ENCODE assay signal across 29 cellular contexts in genomic region chr11:25039165-25039564, GRCh38.
"Had no signal": no experiment of that assay in that cellular context is flagged by ENCODE, and none has a peak within 500 bp of the region (broad histone marks: within the 10 kb centered on the region; RNA-seq: fewer than 3 reads in every experiment).

No MANE protein-coding gene starts in this region.

- H3K4me1 ChIP-seq: body of pancreas, esophagus muscularis mucosa, gastroesophageal sphincter had no signal

- H3K27ac ChIP-seq: body of pancreas, esophagus muscularis mucosa, gastroesophageal sphincter, WERI-Rb-1 had no signal

- ATAC-seq: activated CD4-positive, CD25-positive, alpha-beta regulatory T cell treated with anti-CD3 and anti-CD28 coated beads, Interleukin-2, amount 50 U/mL, for 24 hours; activated CD8-positive, alpha-beta T cell treated with anti-CD3 and anti-CD28 coated beads for 36 hours; activated T-cell treated with anti-CD3 and anti-CD28 coated beads, Interleukin-2, amount 50 U/mL, for 4 hours; activated T-helper 17 cell treated with anti-CD3 and anti-CD28 coated beads, Interleukin-2, amount 50 U/mL, for 72 hours; body of pancreas; effector memory CD8-positive, alpha-beta T cell; gastroesophageal sphincter; T-helper 17 cell had no signal

- H3K36me3 ChIP-seq: esophagus muscularis mucosa, gastroesophageal sphincter, WERI-Rb-1 had no signal

- H3K27me3 ChIP-seq: body of pancreas, esophagus muscularis mucosa, gastroesophageal sphincter had no signal

- H3K4me3 ChIP-seq: body of pancreas, esophagus muscularis mucosa, gastroesophageal sphincter had no signal

- DNase-seq: activated B cell treated with CpG ODN at 0.5 μM for 24 hours; activated CD4-positive, alpha-beta T cell treated with anti-CD3 and anti-CD28 coated beads for 48 hours; activated CD4-positive, alpha-beta T cell treated with anti-CD3 and anti-CD28 coated beads, Interleukin-2, amount 50 U/mL, for 1 hour; activated CD4-positive, alpha-beta T cell treated with anti-CD3 and anti-CD28 coated beads, Interleukin-2, amount 50 U/mL, for 48 hours; activated CD8-positive, alpha-beta memory T cell treated with anti-CD3 and anti-CD28 coated beads for 24 hours; activated CD8-positive, alpha-beta T cell treated with anti-CD3 and anti-CD28 coated beads for 36 hours; activated effector memory CD4-positive, alpha-beta T cell treated with Interleukin-2 at 50 U/mL for 16 hours; activated gamma-delta T cell treated with Interleukin-2 at 50 U/mL for 16 hours; activated naive CD4-positive, alpha-beta T cell treated with anti-CD3 and anti-CD28 coated beads, Interleukin-2, amount 50 U/mL, for 16 hours; activated naive CD4-positive, alpha-beta T cell treated with Interleukin-2 at 50 U/mL for 16 hours; activated T-cell treated with anti-CD3 and anti-CD28 coated beads, Interleukin-2, amount 50 U/mL, for 4 hours; amniotic stem cell; anterior cingulate cortex; body of pancreas; caudate nucleus; cortex of kidney; dermis blood vessel endothelial cell; effector CD4-positive, alpha-beta T cell; effector memory CD8-positive, alpha-beta T cell; erythroblast; foreskin melanocyte; T-helper 1 cell; T-helper 17 cell; T1000; WERI-Rb-1 had no signal

- H3K9me3 ChIP-seq: body of pancreas, esophagus muscularis mucosa, gastroesophageal sphincter had no signal
